22 cellular contexts compared by ENCODE assay signal in genomic region chr1:221517961-221518360, GRCh38.
DNase-seq lines count a peak whose midpoint lies in the region; ATAC-seq and TF ChIP-seq lines count a peak whose summit lies in the region.
"Had no signal": no experiment of that assay in that cellular context is flagged by ENCODE, and none has a peak within 500 bp of the region (broad histone marks: within the 10 kb centered on the region; RNA-seq: fewer than 3 reads in every experiment).

No MANE protein-coding gene starts in this region.

- ATAC-seq in sciatic nerve: peak; percentile 71
- ATAC-seq in HG03520 (IDR thresholded peaks at IDR 0.05; ENCODE audit: unreplicated experiment): no peak
- ATAC-seq in GM21367 (IDR thresholded peaks at IDR 0.05; ENCODE audit: unreplicated experiment): no peak
- ATAC-seq: heart left ventricle, lower lobe of right lung had no signal

- TF ChIP-seq CTCF in NB4 (IDR thresholded peaks at IDR 0.05; ENCODE audit: low read depth, low read length) (no peak), epithelial cell of proximal tubule (conservative IDR thresholded peaks at IDR 0.05; ENCODE audit: low read depth, low read length) (no peak)

- DNase-seq in GM04503 (ENCODE audit: low read depth) (peak; percentile 47), NB4 (ENCODE audit: low read depth) (peak; percentile 51), epithelial cell of proximal tubule (ENCODE audit: low read depth) (peak; percentile 20), sciatic nerve (ENCODE audit: low spot score) (no peak)
- DNase-seq in NK-92 treated with Interleukin-12 subunit alpha and Interleukin-12 subunit beta, amount 100 ng/mL, for 24 hours (lab: John Stamatoyannopoulos, UW): no peak
- DNase-seq: activated CD4-positive, alpha-beta T cell treated with anti-CD3 and anti-CD28 coated beads for 4 hours; activated CD8-positive, alpha-beta memory T cell treated with anti-CD3 and anti-CD28 coated beads, Interleukin-2, amount 50 U/mL, for 48 hours; activated naive CD4-positive, alpha-beta T cell; aorta; colonic mucosa; GDM1; heart left ventricle; Karpas-422; lower lobe of right lung; NCI-H1436 treated with DMSO at 0.1 percent for 48 hours; NCI-H748 treated with DMSO at 0.1 percent for 48 hours; ovary; stimulated activated CD4-positive, alpha-beta T cell treated with anti-CD3 and anti-CD28 coated beads, Interleukin-2, amount 100 ng/mL, for 48 hours; SW 1271 had no signal

- no peak for TF ChIP-seq POLR2A in NB4 (IDR thresholded peaks at IDR 0.05; ENCODE audit: extremely low read depth, insufficient read length)

- H3K4me3 ChIP-seq in NB4 (ENCODE audit: low read depth, low read length) (no peak overlapping the region), epithelial cell of proximal tubule (ENCODE audit: low read depth, low read length) (no peak overlapping the region)
- H3K4me3 ChIP-seq: BLaER1, colonic mucosa, heart left ventricle, lower lobe of right lung, ovary had no signal

- intact Hi-C loops in sciatic nerve (cut with DNase I): loop anchor here (1.0 kb wide), 1 partner anchor 37 kb away; no protein-coding TSS in a partner anchor

Comparison
In these comparisons a context has a peak if more than half of its experiments do, and no peak if none do; other contexts are left out.
1. DNase-seq: peak in GM04503 (single experiment), NB4 (single experiment) and epithelial cell of proximal tubule (single experiment); none in sciatic nerve (single experiment) and NK-92 treated with Interleukin-12 subunit alpha and Interleukin-12 subunit beta, amount 100 ng/mL, for 24 hours (single experiment).